ENCODE assay signal across 11 cellular contexts in the genomic region with DNA sequence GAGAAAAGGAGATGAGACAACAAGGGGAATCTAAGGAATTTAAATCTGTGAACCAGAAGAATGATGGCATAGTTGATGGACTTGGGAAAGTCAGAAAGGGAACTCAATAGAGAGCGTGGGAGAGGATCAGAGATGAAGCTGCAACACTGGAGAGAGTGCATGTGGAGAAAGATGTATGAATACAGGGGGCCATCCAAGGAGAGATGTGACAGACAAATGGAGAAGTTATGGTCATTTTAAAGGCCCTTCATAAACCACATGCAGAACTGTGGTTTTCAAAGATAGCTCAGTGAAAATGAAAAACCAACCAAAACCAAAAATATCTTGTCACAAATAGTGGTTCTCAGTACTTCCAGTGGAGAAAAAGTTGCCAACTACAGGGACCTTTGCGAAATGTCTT.
A peak's percentile ranks its signal among the peaks of the same experiment; 100 is the strongest.
DNase-seq lines count a peak whose midpoint lies in the region; ATAC-seq and TF ChIP-seq lines count a peak whose summit lies in the region.
"Had no signal": no experiment of that assay in that cellular context is flagged by ENCODE, and none has a peak within 500 bp of the region (broad histone marks: within the 10 kb centered on the region; RNA-seq: fewer than 3 reads in every experiment).

No MANE protein-coding gene starts in this region.

- peak; percentile 8 to 10 for DNase-seq in AML-193 (lab: John Stamatoyannopoulos, UW)
- DNase-seq in KBM-7 = peak; percentile 91
- no peak for DNase-seq in mesenchymal stem cell
- DNase-seq in activated T-cell treated with anti-CD3 and anti-CD28 coated beads, Interleukin-2, amount 50 U/mL, for 48 hours = no peak
- no peak for DNase-seq in BE2C
- DNase-seq in stimulated activated effector memory CD8-positive, alpha-beta T cell treated with anti-CD3 and anti-CD28 coated beads, Interleukin-12 subunit alpha, Interleukin-12 subunit beta, amount 100 ng/mL, for 72 hours (ENCODE audit: low spot score in 2 of 2) = no peak
- DNase-seq: effector memory CD8-positive, alpha-beta T cell; NCI-H1048; SK-N-SH had no signal

- peaks cover 5% of the 10 kb centered on the region for H3K36me3 Mint-ChIP-seq in stimulated activated effector memory CD8-positive, alpha-beta T cell treated with anti-CD3 and anti-CD28 coated beads, Interleukin-12 subunit alpha, Interleukin-12 subunit beta, amount 100 ng/mL, for 72 hours

- no peak overlapping the region for H3K9ac ChIP-seq in mesenchymal stem cell (ENCODE audit: low read length)
- H3K9ac ChIP-seq: SK-N-SH had no signal

- peaks cover 17% of the 10 kb centered on the region for H3K79me1 ChIP-seq in mesenchymal stem cell (replicated peaks; ENCODE audit: low read length, poor library complexity, severe bottlenecking)

- peaks cover 25% of the 10 kb centered on the region for H3K4me1 Mint-ChIP-seq in stimulated activated effector memory CD8-positive, alpha-beta T cell treated with anti-CD3 and anti-CD28 coated beads, Interleukin-12 subunit alpha, Interleukin-12 subunit beta, amount 100 ng/mL, for 72 hours

- no peak for TF ChIP-seq CTCF in BE2C (IDR thresholded peaks at IDR 0.05; ENCODE audit: low read depth, low read length)

- H2BK15ac ChIP-seq in mesenchymal stem cell (ENCODE audit: low read depth, poor library complexity, severe bottlenecking) = no peak overlapping the region

- H3K27ac Mint-ChIP-seq in stimulated activated effector memory CD8-positive, alpha-beta T cell treated with anti-CD3 and anti-CD28 coated beads, Interleukin-12 subunit alpha, Interleukin-12 subunit beta, amount 100 ng/mL, for 72 hours = no peak overlapping the region

- no peak overlapping the region for H2AFZ ChIP-seq in mesenchymal stem cell (ENCODE audit: low read depth, low read length)

- no peak overlapping the region for H3K4me3 Mint-ChIP-seq in stimulated activated effector memory CD8-positive, alpha-beta T cell treated with anti-CD3 and anti-CD28 coated beads, Interleukin-12 subunit alpha, Interleukin-12 subunit beta, amount 100 ng/mL, for 72 hours
- H3K4me3 Mint-ChIP-seq: effector memory CD8-positive, alpha-beta T cell had no signal

- H3K36me3 ChIP-seq in mesenchymal stem cell (ENCODE audit: control insufficient read depth in 1 of 2, insufficient read depth in 2 of 2, low read depth in 1 of 2, low read length in 2 of 2) (peaks cover 0 to 31% of the 10 kb centered on the region in 2 experiments), BE2C (no peaks in the 10 kb centered on the region)

- no peak overlapping the region for H4K8ac ChIP-seq in mesenchymal stem cell (ENCODE audit: low read length)

- in situ Hi-C loops in KBM-7 (cut with MboI; ENCODE audit: low pct_unique_long_range_greater_than_20kb, low sequenced_read_pairs) = loop anchor here (25.0 kb wide), 2 partner anchors 273 to 398 kb away; a partner anchor contains a TSS

- no peak overlapping the region for H2BK12ac ChIP-seq in mesenchymal stem cell (ENCODE audit: low read length in 2 of 2)

- no peak overlapping the region for H3K27ac ChIP-seq in mesenchymal stem cell (ENCODE audit: low read length, poor library complexity, severe bottlenecking)

- H3K18ac ChIP-seq in mesenchymal stem cell (ENCODE audit: low read depth in 1 of 2, low read length in 2 of 2) = no peak overlapping the region

- H4K91ac ChIP-seq in mesenchymal stem cell (ENCODE audit: low read length) = no peak overlapping the region

- H3K4me3 ChIP-seq in mesenchymal stem cell (ENCODE audit: insufficient read depth in 1 of 2, low read depth in 1 of 2, low read length in 2 of 2) = no peak overlapping the region
- H3K4me3 ChIP-seq in BE2C (ENCODE audit: low read depth, low read length) = no peak overlapping the region

- no peak overlapping the region for H3K4me2 ChIP-seq in mesenchymal stem cell (ENCODE audit: low read length, poor library complexity, severe bottlenecking)
- H3K4me2 ChIP-seq: SK-N-SH had no signal

- H3K14ac ChIP-seq in mesenchymal stem cell (ENCODE audit: low read length in 2 of 2) = no peak overlapping the region

- no peak overlapping the region for H3K4ac ChIP-seq in mesenchymal stem cell (ENCODE audit: low read depth in 1 of 2, low read length in 2 of 2)

- no peak overlapping the region for H2BK120ac ChIP-seq in mesenchymal stem cell (ENCODE audit: low read depth, low read length)

- ATAC-seq in GM19035 (IDR thresholded peaks at IDR 0.05; ENCODE audit: unreplicated experiment) (peak; percentile 88), HG02763 (IDR thresholded peaks at IDR 0.05; ENCODE audit: unreplicated experiment) (peak; percentile 90)
- ATAC-seq in stimulated activated effector memory CD8-positive, alpha-beta T cell treated with anti-CD3 and anti-CD28 coated beads, Interleukin-12 subunit alpha, Interleukin-12 subunit beta, amount 100 ng/mL, for 72 hours = no peak
- ATAC-seq: effector memory CD8-positive, alpha-beta T cell had no signal

- H3K4me1 ChIP-seq in mesenchymal stem cell (ENCODE audit: control insufficient read depth, insufficient read depth, low read depth, low read length) = no peaks in the 10 kb centered on the region
- no peaks in the 10 kb centered on the region for H3K4me1 ChIP-seq in BE2C

- WGBS in mesenchymal stem cell = 88% methylated on average over 2 of the region's 2 CpGs

- H3K9me3 Mint-ChIP-seq in stimulated activated effector memory CD8-positive, alpha-beta T cell treated with anti-CD3 and anti-CD28 coated beads, Interleukin-12 subunit alpha, Interleukin-12 subunit beta, amount 100 ng/mL, for 72 hours = peaks cover 4% of the 10 kb centered on the region
- H3K9me3 Mint-ChIP-seq: effector memory CD8-positive, alpha-beta T cell had no signal

- H2BK5ac ChIP-seq in mesenchymal stem cell (ENCODE audit: low read depth, low read length, poor library complexity, severe bottlenecking) = no peak overlapping the region

- H3K27me3 ChIP-seq in mesenchymal stem cell (ENCODE audit: control insufficient read depth in 1 of 2, insufficient read depth in 1 of 2, low read length in 2 of 2) (no peaks in the 10 kb centered on the region), BE2C (no peaks in the 10 kb centered on the region)

- H2AK5ac ChIP-seq in mesenchymal stem cell (ENCODE audit: low read length, severe bottlenecking) = no peak overlapping the region

- no peak overlapping the region for H3K23ac ChIP-seq in mesenchymal stem cell (ENCODE audit: low read length in 2 of 2)

- H3K9me3 ChIP-seq in mesenchymal stem cell (ENCODE audit: control insufficient read depth, low read length) (no peaks in the 10 kb centered on the region), BE2C (no peaks in the 10 kb centered on the region)
- H3K9me3 ChIP-seq: SK-N-SH had no signal

Comparison
In these comparisons a context has a peak if more than half of its experiments do, and no peak if none do; other contexts are left out.
1. DNase-seq: peak in AML-193 (2 of 2) and KBM-7 (single experiment); none in mesenchymal stem cell (single experiment), activated T-cell treated with anti-CD3 and anti-CD28 coated beads, Interleukin-2, amount 50 U/mL, for 48 hours (0 of 2), BE2C (single experiment) and stimulated activated effector memory CD8-positive, alpha-beta T cell treated with anti-CD3 and anti-CD28 coated beads, Interleukin-12 subunit alpha, Interleukin-12 subunit beta, amount 100 ng/mL, for 72 hours (0 of 2).